In genomic region chr19:17641846-17642245, GRCh38 we compare ENCODE assay signal across 8 cellular contexts. TPM values are rescaled to one million over a fixed set of nuclear protein-coding genes. Genes with fewer than 3 reads are reported as not detected.
"Had no signal": no experiment of that assay in that cellular context is flagged by ENCODE, and none has a peak within 500 bp of the region (broad histone marks: within the 10 kb centered on the region; RNA-seq: fewer than 3 reads in every experiment).

No MANE protein-coding gene starts in this region.

- ATAC-seq: HepG2, K562 had no signal

- FAIRE-seq: HepG2, HTR-8/SVneo, K562 had no signal

- H3K4me2 ChIP-seq: KMS-11 had no signal

- DNase-seq: KBM-7, KG1 had no signal

- H3K4me3 ChIP-seq: K562 had no signal

- H3K27ac ChIP-seq: HL-60, KMS-11 had no signal

- H3K9ac ChIP-seq: KMS-11 had no signal

RNA-seq across cellular contexts. Expression of gene UNC13A, which starts 46.3 kb away (rescaled TPM):
- polyA plus RNA-seq: IgD-negative memory B cell had no signal
